16 cellular contexts compared by ENCODE assay signal in genomic region chr11:79626135-79626748, GRCh38.
DNase-seq lines count a peak whose midpoint lies in the region; ATAC-seq, FAIRE-seq and TF ChIP-seq lines count a peak whose summit lies in the region.
"Had no signal": no experiment of that assay in that cellular context is flagged by ENCODE, and none has a peak within 500 bp of the region (broad histone marks: within the 10 kb centered on the region; RNA-seq: fewer than 3 reads in every experiment).

No MANE protein-coding gene starts in this region.

- DNase-seq in GF-D8 (lab: John Stamatoyannopoulos, UW) (peak; percentile 48), HPDE6-E6E7 (ENCODE audit: extremely low spot score) (peak; percentile 14), astrocyte of the hippocampus (ENCODE audit: low read depth, low spot score) (peak; percentile 61), mesendoderm (no peak), epidermal melanocyte (ENCODE audit: insufficient read length, low spot score) (no peak), RCC 7860 (ENCODE audit: low spot score) (no peak), GM13977 (ENCODE audit: low spot score) (no peak)
- DNase-seq: activated CD8-positive, alpha-beta T cell treated with anti-CD3 and anti-CD28 coated beads for 36 hours; adrenal gland; GDM1; head of caudate nucleus; kidney; NCI-H1048; NCI-H69 had no signal

- H3K4ac ChIP-seq in mesendoderm (ENCODE audit: low read depth, low read length): no peak overlapping the region

- H3K18ac ChIP-seq in mesendoderm (ENCODE audit: low read length): peak overlapping the region; percentile 87

- no peaks in the 10 kb centered on the region for H3K27me3 ChIP-seq in mesendoderm (ENCODE audit: insufficient read depth, low read length, poor library complexity)
- H3K27me3 ChIP-seq: adrenal gland, right atrium auricular region had no signal

- no peaks in the 10 kb centered on the region for H3K4me1 ChIP-seq in mesendoderm (ENCODE audit: control insufficient read depth, low read depth, low read length)
- H3K4me1 ChIP-seq: adrenal gland, right atrium auricular region had no signal

- H3K4me3 ChIP-seq in mesendoderm (ENCODE audit: low read length): no peak overlapping the region
- H3K4me3 ChIP-seq: adrenal gland, right atrium auricular region had no signal

- no peak for TF ChIP-seq CTCF in GM13977 (IDR thresholded peaks at IDR 0.05; ENCODE audit: extremely low read depth, insufficient read depth, missing control alignments)

- FAIRE-seq in RCC 7860 (lab: Jason Lieb, UNC): no peak
- FAIRE-seq: kidney had no signal

- H3K27ac ChIP-seq in mesendoderm (ENCODE audit: low read depth, low read length): no peak overlapping the region
- H3K27ac ChIP-seq: adrenal gland, right atrium auricular region had no signal

- no peak overlapping the region for H2AK5ac ChIP-seq in mesendoderm (ENCODE audit: low read length)

- H3K23ac ChIP-seq in mesendoderm (ENCODE audit: low read length): no peak overlapping the region

- no peak overlapping the region for H2BK5ac ChIP-seq in mesendoderm (ENCODE audit: low read length)

- no peaks in the 10 kb centered on the region for H3K36me3 ChIP-seq in mesendoderm (ENCODE audit: control insufficient read depth, insufficient read depth, low read length)
- H3K36me3 ChIP-seq: adrenal gland, right atrium auricular region had no signal

- no CpG with 5 or more reads among the region's 3 CpGs for WGBS in mesendoderm (ENCODE audit: extremely low coverage, insufficient coverage, low lambda C conversion rate)

- ATAC-seq in GM18868 (IDR thresholded peaks at IDR 0.05; ENCODE audit: unreplicated experiment): no peak
- ATAC-seq: activated CD8-positive, alpha-beta T cell treated with anti-CD3 and anti-CD28 coated beads for 36 hours had no signal

- no peak overlapping the region for H4K8ac ChIP-seq in mesendoderm (ENCODE audit: low read depth, low read length)

- H3K56ac ChIP-seq in mesendoderm (ENCODE audit: low read length): no peak overlapping the region

- H2BK15ac ChIP-seq in mesendoderm (replicated peaks; ENCODE audit: low read depth): no peak overlapping the region

- no peak overlapping the region for H3K4me2 ChIP-seq in mesendoderm (ENCODE audit: low read length)

- in situ Hi-C loops in GM13977 (cut with MboI; ENCODE audit: low pct_unique_long_range_greater_than_20kb, low sequenced_read_pairs, unreplicated experiment): no loop called here

- H2BK120ac ChIP-seq in mesendoderm (ENCODE audit: low read depth, low read length): no peak overlapping the region

- H3K79me2 ChIP-seq in mesendoderm (ENCODE audit: control insufficient read depth, insufficient read depth, low read length): no peaks in the 10 kb centered on the region

- H4K5ac ChIP-seq in mesendoderm (ENCODE audit: low read length): no peak overlapping the region

- H3K9ac ChIP-seq in mesendoderm (ENCODE audit: low read length): no peak overlapping the region

- no peaks in the 10 kb centered on the region for H3K79me1 ChIP-seq in mesendoderm (ENCODE audit: low read length)

Comparison
In these comparisons a context has a peak if more than half of its experiments do, and no peak if none do; other contexts are left out.
1. DNase-seq: peak in GF-D8 (single experiment), HPDE6-E6E7 (single experiment) and astrocyte of the hippocampus (single experiment); none in mesendoderm (single experiment), epidermal melanocyte (single experiment), RCC 7860 (single experiment) and GM13977 (single experiment).